ENCODE assay signal across 14 cellular contexts in the genomic region with DNA sequence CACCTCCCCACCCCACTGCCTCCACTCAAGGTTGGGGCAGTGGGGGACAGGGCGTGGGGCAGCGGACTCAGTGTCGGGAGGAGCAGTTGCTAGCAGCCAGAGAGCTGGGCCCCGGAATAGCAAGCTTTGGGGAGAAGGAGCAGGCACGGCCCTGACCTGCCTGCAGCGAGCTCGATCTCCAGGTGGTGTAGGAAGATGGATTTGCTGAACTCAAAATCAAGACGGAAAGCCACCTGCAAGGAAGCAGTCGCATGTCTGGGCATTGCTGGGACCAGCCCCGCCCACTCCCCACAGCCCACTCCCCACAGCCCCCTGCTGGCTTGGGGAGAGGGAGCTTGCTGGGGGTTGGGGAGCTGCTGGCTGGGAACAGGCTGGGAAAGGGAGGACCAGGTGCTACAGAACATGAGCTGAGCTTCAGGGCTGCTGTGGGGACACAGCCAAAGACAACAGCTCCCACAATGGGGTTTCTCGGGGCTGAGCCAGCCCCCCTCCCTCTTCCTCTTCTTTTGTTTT. TPM values are rescaled to one million over a fixed set of nuclear protein-coding genes. Genes with fewer than 3 reads are reported as not detected.
DNase-seq lines count a peak whose midpoint lies in the region; ATAC-seq, FAIRE-seq and TF ChIP-seq lines count a peak whose summit lies in the region.
"Had no signal": no experiment of that assay in that cellular context is flagged by ENCODE, and none has a peak within 500 bp of the region (broad histone marks: within the 10 kb centered on the region; RNA-seq: fewer than 3 reads in every experiment).

No MANE protein-coding gene starts in this region.

- no peak for ATAC-seq in GM21390 (IDR thresholded peaks at IDR 0.05; ENCODE audit: unreplicated experiment)
- ATAC-seq: activated CD4-positive, alpha-beta T cell treated with anti-CD3 and anti-CD28 coated beads for 36 hours; CD8-positive, alpha-beta T cell had no signal

- H3K27me3 Mint-ChIP-seq in nephron (ENCODE audit: low read depth): peaks cover 9% of the 10 kb centered on the region
- H3K27me3 Mint-ChIP-seq in HFFc6 (ENCODE audit: insufficient read depth): peaks cover 10% of the 10 kb centered on the region
- H3K27me3 Mint-ChIP-seq: activated CD4-positive, alpha-beta T cell treated with anti-CD3 and anti-CD28 coated beads for 36 hours had no signal

- peak; percentile 23 for FAIRE-seq in HTR-8/SVneo (lab: Jason Lieb, UNC)

- H3K27ac Mint-ChIP-seq in nephron: peak overlapping the region in 2 of 3 experiments; percentile 19 to 43
- H3K27ac Mint-ChIP-seq in HFFc6: no peak overlapping the region
- H3K27ac Mint-ChIP-seq: activated CD4-positive, alpha-beta T cell treated with anti-CD3 and anti-CD28 coated beads for 36 hours; CD8-positive, alpha-beta T cell had no signal

- H3K4me3 Mint-ChIP-seq in nephron: no peak overlapping the region
- H3K4me3 Mint-ChIP-seq in HFFc6: no peak overlapping the region
- H3K4me3 Mint-ChIP-seq: activated CD4-positive, alpha-beta T cell treated with anti-CD3 and anti-CD28 coated beads for 36 hours; CD8-positive, alpha-beta T cell; central memory CD8-positive, alpha-beta T cell had no signal

- H3K4me1 Mint-ChIP-seq in nephron: peaks cover 50% of the 10 kb centered on the region
- H3K4me1 Mint-ChIP-seq in HFFc6 (ENCODE audit: low read depth): peaks cover 8% of the 10 kb centered on the region
- H3K4me1 Mint-ChIP-seq: activated CD4-positive, alpha-beta T cell treated with anti-CD3 and anti-CD28 coated beads for 36 hours; central memory CD8-positive, alpha-beta T cell had no signal

- TF ChIP-seq CTCF in choroid plexus epithelial cell (conservative IDR thresholded peaks at IDR 0.05; ENCODE audit: low read depth, low read length) (no peak), nephron (IDR thresholded peaks at IDR 0.05; ENCODE audit: unreplicated experiment in 3 of 3) (no peak), HFFc6 (IDR thresholded peaks at IDR 0.05) (no peak)

- no peak for TF ChIP-seq POLR2A in erythroblast (IDR thresholded peaks at IDR 0.05; ENCODE audit: low read length)

- no peaks in the 10 kb centered on the region for H3K36me3 Mint-ChIP-seq in nephron (ENCODE audit: low read depth)
- no peaks in the 10 kb centered on the region for H3K36me3 Mint-ChIP-seq in HFFc6 (ENCODE audit: low read depth)
- H3K36me3 Mint-ChIP-seq: CD8-positive, alpha-beta T cell had no signal

- peak; percentile 17 for DNase-seq in D341Med (ENCODE audit: low spot score)
- DNase-seq in HTR-8/SVneo (ENCODE audit: insufficient read length, low spot score): no peak
- DNase-seq in choroid plexus epithelial cell (ENCODE audit: low read depth): peak; percentile 68
- DNase-seq in erythroblast (lab: John Stamatoyannopoulos, UW): no peak
- no peak for DNase-seq in HFFc6
- DNase-seq: activated CD4-positive, alpha-beta T cell treated with anti-CD3 and anti-CD28 coated beads for 36 hours; activated gamma-delta T cell; NCI-H1694 treated with DMSO at 0.1 percent for 48 hours; OCI-M1 had no signal

- H3K9me3 Mint-ChIP-seq in nephron (no peaks in the 10 kb centered on the region), HFFc6 (no peaks in the 10 kb centered on the region)
- H3K9me3 Mint-ChIP-seq: CD8-positive, alpha-beta T cell; central memory CD8-positive, alpha-beta T cell had no signal

- H3K4me3 ChIP-seq in choroid plexus epithelial cell (ENCODE audit: low read depth, low read length): no peak overlapping the region
- H3K4me3 ChIP-seq: thyroid gland had no signal

RNA-seq across cellular contexts. Expression of gene FEM1B, which starts 38.0 kb away (rescaled TPM):
- total RNA-seq in HFFc6 (2021; fragmentation: NEBNext Ultra II Directional; extraction: Animal tissue kit (Norgen Biotek cat#: 25700)): 10 to 100 TPM; 30.7 to 38.0 (median 32.7) TPM

Comparison
In these comparisons a context has a peak if more than half of its experiments do, and no peak if none do; other contexts are left out.
1. DNase-seq: peak in D341Med (single experiment) and choroid plexus epithelial cell (single experiment); none in HTR-8/SVneo (single experiment), erythroblast (0 of 2) and HFFc6 (single experiment).